14 cellular contexts compared by ENCODE assay signal in genomic region chr9:136346157-136346481, GRCh38. TPM values are rescaled to one million over a fixed set of nuclear protein-coding genes. Genes with fewer than 3 reads are reported as not detected.
A peak's percentile ranks its signal among the peaks of the same experiment; 100 is the strongest.
DNase-seq lines count a peak whose midpoint lies in the region; ATAC-seq, FAIRE-seq and TF ChIP-seq lines count a peak whose summit lies in the region.
"Had no signal": no experiment of that assay in that cellular context is flagged by ENCODE, and none has a peak within 500 bp of the region (broad histone marks: within the 10 kb centered on the region; RNA-seq: fewer than 3 reads in every experiment).

No MANE protein-coding gene starts in this region.

- H3K27me3 ChIP-seq in cardiac muscle cell (no peaks in the 10 kb centered on the region), uterus (no peaks in the 10 kb centered on the region)
- H3K27me3 ChIP-seq: pancreas had no signal

- H3K4me1 ChIP-seq in cardiac muscle cell (ENCODE audit: low read depth) (peaks cover 17% of the 10 kb centered on the region), mesodermal cell (ENCODE audit: control insufficient read depth, insufficient read depth, low read length, poor library complexity, severe bottlenecking) (peaks cover 17% of the 10 kb centered on the region), uterus (no peaks in the 10 kb centered on the region)

- whole genome bisulfite sequencing in mesodermal cell (ENCODE audit: insufficient coverage in 2 of 2), 2 experiments = 75 to 85% methylated on average over 10 of the region's 10 CpGs
- WGBS in lower leg skin, 2 donors = 41 to 42% methylated on average over 7 to 10 of the region's 10 CpGs

- H3K9me3 ChIP-seq in cardiac muscle cell (ENCODE audit: low read depth) (no peaks in the 10 kb centered on the region), mesodermal cell (ENCODE audit: control insufficient read depth, low read length) (no peaks in the 10 kb centered on the region), uterus (no peaks in the 10 kb centered on the region)
- H3K9me3 ChIP-seq: pancreas had no signal

- no peak overlapping the region for H3K4me3 ChIP-seq in cardiac muscle cell
- H3K4me3 ChIP-seq in mesodermal cell (ENCODE audit: extremely low read depth, insufficient read depth, low read length, poor library complexity, severe bottlenecking) = no peak overlapping the region
- no peak overlapping the region for H3K4me3 ChIP-seq in uterus
- H3K4me3 ChIP-seq in lower leg skin (ENCODE audit: low read depth, poor library complexity, severe bottlenecking) = no peak overlapping the region
- H3K4me3 ChIP-seq: pancreas had no signal

- H3K27ac ChIP-seq in cardiac muscle cell (peak overlapping the region; percentile 73), cingulate gyrus (ENCODE audit: low read depth, low read length) (peak overlapping the region; percentile 92), mesodermal cell (ENCODE audit: low read depth, low read length, severe bottlenecking) (peak overlapping the region; percentile 6), uterus (peak overlapping the region; percentile 7 to 20)
- H3K27ac ChIP-seq: pancreas had no signal

- TF ChIP-seq POLR2A in uterus (IDR thresholded peaks at IDR 0.05) (no peak), lower leg skin (IDR thresholded peaks at IDR 0.05) (no peak)

- H3K36me3 ChIP-seq in cardiac muscle cell (no peaks in the 10 kb centered on the region), mesodermal cell (ENCODE audit: control insufficient read depth, insufficient read depth, low read length) (peaks cover 24% of the 10 kb centered on the region), uterus (no peaks in the 10 kb centered on the region)
- H3K36me3 ChIP-seq: pancreas had no signal

- DNase-seq in cardiac muscle cell (ENCODE audit: low read depth in 1 of 2, low spot score in 1 of 2) (no peak), Right ventricle myocardium inferior (ENCODE audit: missing footprints) (no peak), uterus (no peak), RCC 7860 (ENCODE audit: low spot score) (no peak), NCI-H2171 treated with DMSO at 0.1 percent for 48 hours (lab: John Stamatoyannopoulos, UW) (no peak), lower leg skin (ENCODE audit: low spot score in 2 of 2) (no peak)
- DNase-seq: activated gamma-delta T cell; effector CD4-positive, alpha-beta T cell; NCI-H1105; NK-92 treated with Interleukin-12 subunit alpha and Interleukin-12 subunit beta, amount 100 ng/mL, for 24 hours had no signal

- FAIRE-seq in RCC 7860 (lab: Jason Lieb, UNC) = no peak
- FAIRE-seq: pancreas had no signal

- no peak for ATAC-seq in Right ventricle myocardium inferior

- intact Hi-C loops in Right ventricle myocardium inferior (cut with DNase I) = no loop called here
- intact Hi-C loops in uterus (cut with DNase I; ENCODE audit: low total_unique reads) = no loop called here
- intact Hi-C loops in lower leg skin (cut with DNase I; ENCODE audit: low total_unique reads) = no loop called here

- TF ChIP-seq CTCF in cardiac muscle cell (IDR thresholded peaks at IDR 0.05; ENCODE audit: low read depth, low read length) = no peak
- no peak for TF ChIP-seq CTCF in uterus (IDR thresholded peaks at IDR 0.05)
- TF ChIP-seq CTCF in lower leg skin (IDR thresholded peaks at IDR 0.05) = no peak

RNA-seq across cellular contexts. Expression of gene DNLZ, which starts 17.4 kb away (rescaled TPM):
- total RNA-seq in cardiac muscle cell = 28.0 and 45.4 TPM in 2 replicates
- 31.8 and 48.2 TPM in 2 replicates for polyA plus RNA-seq in cardiac muscle cell
- 40.6 TPM for total RNA-seq in Right ventricle myocardium inferior
- 13.4 TPM for polyA plus RNA-seq in mesodermal cell (2013, experiment 1 of 2)
- polyA plus RNA-seq in mesodermal cell (2013, experiment 2 of 2) = 10.4 TPM
- total RNA-seq in uterus = 10 to 100 TPM in 3 of 4 donors, 1 to 10 TPM in 1; 6.8 to 29.4 (median 27.3) TPM
- 10 to 100 TPM; 30.9 to 64.6 (median 44.1) TPM for total RNA-seq in lower leg skin

RNA-seq across cellular contexts. Expression of gene GPSM1, which starts 18.8 kb away (rescaled TPM):
- total RNA-seq in cardiac muscle cell (88.3 and 116 TPM in 2 replicates), Right ventricle myocardium inferior (48.6 TPM), uterus (10 to 100 TPM in 2 of 4 donors, 1 to 10 TPM in 2; 4.4 to 43.6 (median 24.1) TPM), lower leg skin (10 to 100 TPM; 21.0 to 37.1 (median 28.1) TPM)
- polyA plus RNA-seq in cardiac muscle cell = 52.2 and 58.5 TPM in 2 replicates
- polyA plus RNA-seq in mesodermal cell (2013, experiment 1 of 2) = 47.8 TPM
- 38.3 TPM for polyA plus RNA-seq in mesodermal cell (2013, experiment 2 of 2)

RNA-seq across cellular contexts. Expression of gene CARD9, which starts 27.4 kb away (rescaled TPM):
- total RNA-seq in cardiac muscle cell (0.46 and 2.1 TPM in 2 replicates), Right ventricle myocardium inferior (1.4 TPM), uterus (10 to 100 TPM in 1 of 4 donors, 1 to 10 TPM in 2, under 1 TPM in 1; under 0.01 to 10.6 (median 2.5) TPM), lower leg skin (1 to 10 TPM; 2.4 to 4.2 (median 3.2) TPM)
- 2.1 TPM in 2 replicates for polyA plus RNA-seq in cardiac muscle cell
- 0.37 TPM for polyA plus RNA-seq in mesodermal cell (2013, experiment 1 of 2)
- 0.40 TPM for polyA plus RNA-seq in mesodermal cell (2013, experiment 2 of 2)
- total RNA-seq: SK-MEL-5 had no signal

RNA-seq across cellular contexts. Expression of gene CCDC187, which starts 42.2 kb away (rescaled TPM):
- 0.56 and 1.3 TPM in 2 replicates for total RNA-seq in cardiac muscle cell
- polyA plus RNA-seq in cardiac muscle cell = 0.13 and 0.16 TPM in 2 replicates
- not detected for total RNA-seq in Right ventricle myocardium inferior
- not detected for polyA plus RNA-seq in mesodermal cell (2013, experiment 1 of 2)
- polyA plus RNA-seq in mesodermal cell (2013, experiment 2 of 2) = not detected
- 1 to 10 TPM in 2 of 4 donors, under 1 TPM in 2; 0.27 to 5.1 (median 2.2) TPM for total RNA-seq in uterus
- total RNA-seq in lower leg skin = 1 to 10 TPM in 1 of 4 donors, not detected in 3; 1.1 TPM
- total RNA-seq: SK-MEL-5 had no signal

RNA-seq across cellular contexts. Expression of gene SNAPC4, which starts 53.9 kb away (rescaled TPM):
- total RNA-seq in cardiac muscle cell (9.6 and 12.7 TPM in 2 replicates), Right ventricle myocardium inferior (4.0 TPM), uterus (10 to 100 TPM in 2 of 4 donors, 1 to 10 TPM in 1, under 1 TPM in 1; 0.51 to 12.5 (median 7.7) TPM), lower leg skin (1 to 10 TPM; 5.9 to 9.9 (median 9.6) TPM)
- polyA plus RNA-seq in cardiac muscle cell = 7.7 and 8.7 TPM in 2 replicates
- 11.4 TPM for polyA plus RNA-seq in mesodermal cell (2013, experiment 1 of 2)
- polyA plus RNA-seq in mesodermal cell (2013, experiment 2 of 2) = 10.1 TPM

Comparison
In these comparisons a context has a peak if more than half of its experiments do, and no peak if none do; other contexts are left out.
1. H3K27ac ChIP-seq: peak in every context shown above with its lines; median percentile 92 in cingulate gyrus; 73 in cardiac muscle cell; 14 in uterus; 6 in mesodermal cell.